Comparison of ENCODE assay signal across 8 cellular contexts in genomic region chr11:19742595-19743292, GRCh38. TPM values are rescaled to one million over a fixed set of nuclear protein-coding genes. Genes with fewer than 3 reads are reported as not detected.
DNase-seq lines count a peak whose midpoint lies in the region; ATAC-seq and TF ChIP-seq lines count a peak whose summit lies in the region.

No MANE protein-coding gene starts in this region.

- no peaks in the 10 kb centered on the region for H3K4me1 Mint-ChIP-seq in natural killer cell

- ATAC-seq in GM18907 (IDR thresholded peaks at IDR 0.05; ENCODE audit: unreplicated experiment) (peak; percentile 84), HG03571 (IDR thresholded peaks at IDR 0.05; ENCODE audit: unreplicated experiment) (peak; percentile 84), natural killer cell (peak; percentile 75 to 92 (median 91))
- ATAC-seq in stimulated activated naive CD8-positive, alpha-beta T cell treated with anti-CD3 and anti-CD28 coated beads, Interleukin-15, Interleukin-2, amounts not matched to agents 100 U/mL and 50 U/mL, for 24 hours = peak; percentile 64

- no peak overlapping the region for H3K27ac ChIP-seq in esophagus squamous epithelium

- H3K27me3 Mint-ChIP-seq in natural killer cell (ENCODE audit: low read depth in 2 of 2) = peaks cover 0 to 2% of the 10 kb centered on the region in 2 donors

- no peak overlapping the region for H3K4me3 ChIP-seq in NT2/D1 (ENCODE audit: insufficient read length, low read depth)
- H3K4me3 ChIP-seq in esophagus squamous epithelium = no peak overlapping the region

- TF ChIP-seq CTCF in AG09319 (IDR thresholded peaks at IDR 0.05; ENCODE audit: low read depth, low read length) = peak; percentile 85
- peak; percentile 79 to 97 (median 94) for TF ChIP-seq CTCF in esophagus squamous epithelium (IDR thresholded peaks at IDR 0.05)
- TF ChIP-seq CTCF in natural killer cell (IDR thresholded peaks at IDR 0.05) = peak; percentile 83

- DNase-seq in AG09319 (ENCODE audit: extremely low read depth, low read depth) (peak; percentile 56), NT2/D1 (ENCODE audit: low read depth, low spot score) (peak; percentile 62), activated T-cell treated with anti-CD3 and anti-CD28 coated beads for 1 hour (ENCODE audit: low read depth) (peak; percentile 49), esophagus squamous epithelium (lab: John Stamatoyannopoulos, UW) (no peak), natural killer cell (peak; percentile 56)
- DNase-seq in stimulated activated naive CD8-positive, alpha-beta T cell treated with anti-CD3 and anti-CD28 coated beads, Interleukin-15, Interleukin-2, amounts not matched to agents 100 U/mL and 50 U/mL, for 24 hours = peak; percentile 61

- no peaks in the 10 kb centered on the region for H3K36me3 ChIP-seq in NT2/D1 (ENCODE audit: insufficient read depth, insufficient read length, low read length)
- no peaks in the 10 kb centered on the region for H3K36me3 ChIP-seq in esophagus squamous epithelium

- intact Hi-C loops in esophagus squamous epithelium (cut with DNase I) = loop anchor here (2.0 to 10.0 kb wide), 2 partner anchors 162 to 178 kb away; no protein-coding TSS in a partner anchor
- intact Hi-C loops in natural killer cell (cut with micrococcal nuclease) = loop anchor here (1.0 to 2.0 kb wide), 2 partner anchors 178 to 480 kb away; no protein-coding TSS in a partner anchor

- H3K9me3 ChIP-seq in NT2/D1 (ENCODE audit: insufficient read depth, low read length) (no peaks in the 10 kb centered on the region), esophagus squamous epithelium (no peaks in the 10 kb centered on the region)

- H3K4me1 ChIP-seq in NT2/D1 (ENCODE audit: insufficient read depth, insufficient read length) (no peaks in the 10 kb centered on the region), esophagus squamous epithelium (peaks cover 0 to 15% (median 4%) of the 10 kb centered on the region in 3 donors)

- no peaks in the 10 kb centered on the region for H3K27me3 ChIP-seq in NT2/D1 (ENCODE audit: insufficient read depth, insufficient read length)
- H3K27me3 ChIP-seq in esophagus squamous epithelium = no peaks in the 10 kb centered on the region

- H3K27ac Mint-ChIP-seq in natural killer cell = no peak overlapping the region

- WGBS in esophagus squamous epithelium, 2 donors = 25 to 50% methylated on average over 1 of the region's 2 CpGs

- no peak overlapping the region for H3K4me3 Mint-ChIP-seq in natural killer cell

- H3K9me3 Mint-ChIP-seq in natural killer cell = no peaks in the 10 kb centered on the region

- H3K36me3 Mint-ChIP-seq in natural killer cell = no peaks in the 10 kb centered on the region

- TF ChIP-seq POLR2A in esophagus squamous epithelium (IDR thresholded peaks at IDR 0.05) = no peak

- no peak overlapping the region for H3K9ac ChIP-seq in NT2/D1 (ENCODE audit: insufficient read length, low read depth)

RNA-seq across cellular contexts. Expression of gene NAV2, which starts 30.1 kb away (rescaled TPM):
- total RNA-seq in esophagus squamous epithelium (10 to 100 TPM in 3 of 4 donors, 1 to 10 TPM in 1; 4.9 to 19.1 (median 14.6) TPM), natural killer cell (1 to 10 TPM in 1 of 3 donors, under 1 TPM in 2; 0.14 to 1.6 (median 0.43) TPM)
